Comparison of ENCODE assay signal across 1 cellular context in the genomic region with DNA sequence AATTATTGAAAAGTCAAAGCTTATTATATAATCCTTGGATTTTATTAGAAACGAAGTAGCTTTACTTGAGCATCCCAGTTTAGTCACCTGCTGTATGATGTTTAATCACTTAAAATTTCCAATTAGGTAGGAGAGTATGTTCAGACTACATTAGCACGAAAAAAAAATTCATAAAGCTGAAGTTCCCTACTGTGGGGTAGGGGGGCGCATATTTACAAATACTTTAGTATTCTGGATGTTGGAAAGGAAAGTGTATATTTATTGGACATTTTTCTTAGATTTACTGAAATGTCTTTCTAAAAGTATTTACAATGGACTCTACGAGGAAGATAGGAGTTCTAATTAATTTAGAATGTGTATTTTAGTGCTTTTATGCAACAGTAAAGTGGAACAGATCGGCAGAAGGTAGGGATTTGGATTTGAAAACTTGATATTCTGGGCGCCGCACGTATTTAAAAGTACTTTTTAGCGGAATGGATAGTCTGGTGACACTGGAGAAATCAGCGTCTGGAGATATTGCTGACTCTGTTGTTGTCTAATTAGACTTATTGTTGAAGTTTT.
TF ChIP-seq lines count a peak whose summit lies in the region.

No MANE protein-coding gene starts in this region.

TF ChIP-seq in H1, 55 proteins besides CTCF, POLR2A, EP300 and RAD21:
- TF ChIP-seq, protein P1, sequence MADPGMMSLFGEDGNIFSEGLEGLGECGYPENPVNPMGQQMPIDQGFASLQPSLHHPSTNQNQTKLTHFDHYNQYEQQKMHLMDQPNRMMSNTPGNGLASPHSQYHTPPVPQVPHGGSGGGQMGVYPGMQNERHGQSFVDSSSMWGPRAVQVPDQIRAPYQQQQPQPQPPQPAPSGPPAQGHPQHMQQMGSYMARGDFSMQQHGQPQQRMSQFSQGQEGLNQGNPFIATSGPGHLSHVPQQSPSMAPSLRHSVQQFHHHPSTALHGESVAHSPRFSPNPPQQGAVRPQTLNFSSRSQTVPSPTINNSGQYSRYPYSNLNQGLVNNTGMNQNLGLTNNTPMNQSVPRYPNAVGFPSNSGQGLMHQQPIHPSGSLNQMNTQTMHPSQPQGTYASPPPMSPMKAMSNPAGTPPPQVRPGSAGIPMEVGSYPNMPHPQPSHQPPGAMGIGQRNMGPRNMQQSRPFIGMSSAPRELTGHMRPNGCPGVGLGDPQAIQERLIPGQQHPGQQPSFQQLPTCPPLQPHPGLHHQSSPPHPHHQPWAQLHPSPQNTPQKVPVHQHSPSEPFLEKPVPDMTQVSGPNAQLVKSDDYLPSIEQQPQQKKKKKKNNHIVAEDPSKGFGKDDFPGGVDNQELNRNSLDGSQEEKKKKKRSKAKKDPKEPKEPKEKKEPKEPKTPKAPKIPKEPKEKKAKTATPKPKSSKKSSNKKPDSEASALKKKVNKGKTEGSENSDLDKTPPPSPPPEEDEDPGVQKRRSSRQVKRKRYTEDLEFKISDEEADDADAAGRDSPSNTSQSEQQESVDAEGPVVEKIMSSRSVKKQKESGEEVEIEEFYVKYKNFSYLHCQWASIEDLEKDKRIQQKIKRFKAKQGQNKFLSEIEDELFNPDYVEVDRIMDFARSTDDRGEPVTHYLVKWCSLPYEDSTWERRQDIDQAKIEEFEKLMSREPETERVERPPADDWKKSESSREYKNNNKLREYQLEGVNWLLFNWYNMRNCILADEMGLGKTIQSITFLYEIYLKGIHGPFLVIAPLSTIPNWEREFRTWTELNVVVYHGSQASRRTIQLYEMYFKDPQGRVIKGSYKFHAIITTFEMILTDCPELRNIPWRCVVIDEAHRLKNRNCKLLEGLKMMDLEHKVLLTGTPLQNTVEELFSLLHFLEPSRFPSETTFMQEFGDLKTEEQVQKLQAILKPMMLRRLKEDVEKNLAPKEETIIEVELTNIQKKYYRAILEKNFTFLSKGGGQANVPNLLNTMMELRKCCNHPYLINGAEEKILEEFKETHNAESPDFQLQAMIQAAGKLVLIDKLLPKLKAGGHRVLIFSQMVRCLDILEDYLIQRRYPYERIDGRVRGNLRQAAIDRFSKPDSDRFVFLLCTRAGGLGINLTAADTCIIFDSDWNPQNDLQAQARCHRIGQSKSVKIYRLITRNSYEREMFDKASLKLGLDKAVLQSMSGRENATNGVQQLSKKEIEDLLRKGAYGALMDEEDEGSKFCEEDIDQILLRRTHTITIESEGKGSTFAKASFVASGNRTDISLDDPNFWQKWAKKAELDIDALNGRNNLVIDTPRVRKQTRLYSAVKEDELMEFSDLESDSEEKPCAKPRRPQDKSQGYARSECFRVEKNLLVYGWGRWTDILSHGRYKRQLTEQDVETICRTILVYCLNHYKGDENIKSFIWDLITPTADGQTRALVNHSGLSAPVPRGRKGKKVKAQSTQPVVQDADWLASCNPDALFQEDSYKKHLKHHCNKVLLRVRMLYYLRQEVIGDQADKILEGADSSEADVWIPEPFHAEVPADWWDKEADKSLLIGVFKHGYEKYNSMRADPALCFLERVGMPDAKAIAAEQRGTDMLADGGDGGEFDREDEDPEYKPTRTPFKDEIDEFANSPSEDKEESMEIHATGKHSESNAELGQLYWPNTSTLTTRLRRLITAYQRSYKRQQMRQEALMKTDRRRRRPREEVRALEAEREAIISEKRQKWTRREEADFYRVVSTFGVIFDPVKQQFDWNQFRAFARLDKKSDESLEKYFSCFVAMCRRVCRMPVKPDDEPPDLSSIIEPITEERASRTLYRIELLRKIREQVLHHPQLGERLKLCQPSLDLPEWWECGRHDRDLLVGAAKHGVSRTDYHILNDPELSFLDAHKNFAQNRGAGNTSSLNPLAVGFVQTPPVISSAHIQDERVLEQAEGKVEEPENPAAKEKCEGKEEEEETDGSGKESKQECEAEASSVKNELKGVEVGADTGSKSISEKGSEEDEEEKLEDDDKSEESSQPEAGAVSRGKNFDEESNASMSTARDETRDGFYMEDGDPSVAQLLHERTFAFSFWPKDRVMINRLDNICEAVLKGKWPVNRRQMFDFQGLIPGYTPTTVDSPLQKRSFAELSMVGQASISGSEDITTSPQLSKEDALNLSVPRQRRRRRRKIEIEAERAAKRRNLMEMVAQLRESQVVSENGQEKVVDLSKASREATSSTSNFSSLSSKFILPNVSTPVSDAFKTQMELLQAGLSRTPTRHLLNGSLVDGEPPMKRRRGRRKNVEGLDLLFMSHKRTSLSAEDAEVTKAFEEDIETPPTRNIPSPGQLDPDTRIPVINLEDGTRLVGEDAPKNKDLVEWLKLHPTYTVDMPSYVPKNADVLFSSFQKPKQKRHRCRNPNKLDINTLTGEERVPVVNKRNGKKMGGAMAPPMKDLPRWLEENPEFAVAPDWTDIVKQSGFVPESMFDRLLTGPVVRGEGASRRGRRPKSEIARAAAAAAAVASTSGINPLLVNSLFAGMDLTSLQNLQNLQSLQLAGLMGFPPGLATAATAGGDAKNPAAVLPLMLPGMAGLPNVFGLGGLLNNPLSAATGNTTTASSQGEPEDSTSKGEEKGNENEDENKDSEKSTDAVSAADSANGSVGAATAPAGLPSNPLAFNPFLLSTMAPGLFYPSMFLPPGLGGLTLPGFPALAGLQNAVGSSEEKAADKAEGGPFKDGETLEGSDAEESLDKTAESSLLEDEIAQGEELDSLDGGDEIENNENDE (IDR thresholded peaks at IDR 0.05; ENCODE audit: insufficient replicate concordance, low read length), result no peak
- no peak for TF ChIP-seq CBX5 (IDR thresholded peaks at IDR 0.05; ENCODE audit: low read depth, low read length)
- no peak for TF ChIP-seq MAFK (IDR thresholded peaks at IDR 0.05; ENCODE audit: low read depth, low read length)
- no peak for TF ChIP-seq RXRA (IDR thresholded peaks at IDR 0.05; ENCODE audit: insufficient read depth, low read depth, low read length)
- no peak for TF ChIP-seq TBP (IDR thresholded peaks at IDR 0.05; ENCODE audit: low read depth, low read length)
- no peak for TF ChIP-seq JUND (IDR thresholded peaks at IDR 0.05; ENCODE audit: low read length)
- TF ChIP-seq YY1 (IDR thresholded peaks at IDR 0.05; ENCODE audit: low read depth, low read length), result no peak
- no peak for TF ChIP-seq CBX8 (IDR thresholded peaks at IDR 0.05; ENCODE audit: borderline replicate concordance, low read depth, low read length)
- no peak for TF ChIP-seq EZH2 (IDR thresholded peaks at IDR 0.05; ENCODE audit: low read depth, low read length, severe bottlenecking)
- TF ChIP-seq, protein P2, sequence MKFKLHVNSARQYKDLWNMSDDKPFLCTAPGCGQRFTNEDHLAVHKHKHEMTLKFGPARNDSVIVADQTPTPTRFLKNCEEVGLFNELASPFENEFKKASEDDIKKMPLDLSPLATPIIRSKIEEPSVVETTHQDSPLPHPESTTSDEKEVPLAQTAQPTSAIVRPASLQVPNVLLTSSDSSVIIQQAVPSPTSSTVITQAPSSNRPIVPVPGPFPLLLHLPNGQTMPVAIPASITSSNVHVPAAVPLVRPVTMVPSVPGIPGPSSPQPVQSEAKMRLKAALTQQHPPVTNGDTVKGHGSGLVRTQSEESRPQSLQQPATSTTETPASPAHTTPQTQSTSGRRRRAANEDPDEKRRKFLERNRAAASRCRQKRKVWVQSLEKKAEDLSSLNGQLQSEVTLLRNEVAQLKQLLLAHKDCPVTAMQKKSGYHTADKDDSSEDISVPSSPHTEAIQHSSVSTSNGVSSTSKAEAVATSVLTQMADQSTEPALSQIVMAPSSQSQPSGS (IDR thresholded peaks at IDR 0.05; ENCODE audit: low read length), result no peak
- no peak for TF ChIP-seq BACH1 (IDR thresholded peaks at IDR 0.05; ENCODE audit: low read length)
- TF ChIP-seq CHD1 (IDR thresholded peaks at IDR 0.05; ENCODE audit: low read depth, low read length), result no peak
